Comparison of ENCODE assay signal across 8 cellular contexts in the genomic region with DNA sequence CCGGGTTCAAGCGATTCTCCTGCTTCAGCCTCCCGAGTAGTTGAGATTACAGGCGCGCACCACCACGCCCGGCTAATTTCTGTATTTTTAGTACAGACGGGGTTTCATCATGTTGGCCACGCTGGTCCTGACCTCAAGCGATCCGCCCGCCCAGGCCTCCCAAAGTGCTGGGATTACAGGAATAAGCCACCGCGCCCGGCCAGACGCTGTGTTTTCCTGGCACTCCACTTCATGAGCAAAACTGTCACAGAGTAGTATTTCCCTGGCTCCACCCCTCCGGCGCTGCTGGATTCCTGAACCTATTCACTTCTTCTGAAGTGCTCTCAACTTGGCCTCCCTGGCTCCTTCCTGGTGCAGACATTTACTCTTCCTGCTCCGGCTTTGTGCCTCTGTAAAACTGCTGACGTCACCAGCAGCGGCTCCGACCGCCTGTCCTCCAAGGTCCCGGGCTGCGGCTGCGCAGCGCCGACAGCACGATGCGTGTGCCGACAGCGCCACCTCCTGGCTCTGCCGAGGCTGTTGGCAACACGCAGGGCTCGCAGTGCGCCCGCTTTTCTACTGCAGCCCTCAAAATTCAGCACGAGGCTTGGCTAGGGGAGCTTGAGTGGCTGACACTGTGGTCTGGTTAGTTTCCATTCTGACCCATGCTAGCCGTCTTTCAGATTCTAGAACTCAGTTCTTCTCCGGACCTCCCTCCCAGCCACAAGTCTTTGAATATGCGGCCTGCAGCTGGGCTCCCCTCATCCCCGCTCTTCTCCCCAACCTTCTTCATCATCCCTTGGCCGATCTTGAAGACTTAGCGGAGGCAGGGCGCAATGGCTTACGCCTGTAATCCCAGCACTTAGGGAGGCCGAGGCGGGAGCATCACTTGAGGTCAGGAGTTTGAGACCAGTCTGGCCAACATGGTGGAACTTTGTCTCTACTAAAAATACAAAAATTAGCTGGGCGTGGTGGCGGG. TPM values are rescaled to one million over a fixed set of nuclear protein-coding genes. Genes with fewer than 3 reads are reported as not detected.
DNase-seq lines count a peak whose midpoint lies in the region; ATAC-seq and TF ChIP-seq lines count a peak whose summit lies in the region.

No MANE protein-coding gene starts in this region.

- H2AFZ ChIP-seq in PC-3 (ENCODE audit: low read length): peak overlapping the region; percentile 93

- peak overlapping the region; percentile 59 for H3K4me2 ChIP-seq in PC-3 (ENCODE audit: low read length)

- no peaks in the 10 kb centered on the region for H3K79me2 ChIP-seq in PC-3 (ENCODE audit: low read length)

- CTCF ChIA-PET in PC-3 (lab: Charles Lee): interaction anchor here (0.6 kb wide), 1 partner anchor 773 kb away, joined by 3 read pairs; no protein-coding TSS in a partner anchor

- no peaks in the 10 kb centered on the region for H4K20me1 ChIP-seq in PC-3 (ENCODE audit: low read length)

- H3K36me3 ChIP-seq in PC-3 (ENCODE audit: low read depth, low read length): no peaks in the 10 kb centered on the region
- H3K36me3 ChIP-seq in mucosa of stomach (ENCODE audit: control insufficient read depth, insufficient read depth, low read length): no peaks in the 10 kb centered on the region

- no peaks in the 10 kb centered on the region for H3F3A ChIP-seq in PC-3 (ENCODE audit: low read length, unreplicated experiment)

- no peak for TF ChIP-seq POLR2A in erythroblast (IDR thresholded peaks at IDR 0.05; ENCODE audit: low read length)

- H3K4me3 ChIP-seq in PC-3 (ENCODE audit: low read length) (peak overlapping the region; percentile 43; the same call in 1 of the 2 replicates), mucosa of stomach (ENCODE audit: low read length) (no peak overlapping the region)

- peaks cover 4% of the 10 kb centered on the region; the same call in 1 of the 2 replicates for H3K4me1 ChIP-seq in PC-3 (ENCODE audit: insufficient read depth, low read length)
- H3K4me1 ChIP-seq in mucosa of stomach (ENCODE audit: control insufficient read depth, insufficient read depth, low read length): no peaks in the 10 kb centered on the region

- ATAC-seq in GM19467 (IDR thresholded peaks at IDR 0.05; ENCODE audit: unreplicated experiment) (peak; percentile 86), PC-3 (peak; percentile 97)

- H3K27me3 ChIP-seq in PC-3 (ENCODE audit: low read length) (no peaks in the 10 kb centered on the region), mucosa of stomach (ENCODE audit: control insufficient read depth, insufficient read depth, low read length) (no peaks in the 10 kb centered on the region)

- TSS peak; percentile 55 for BruUV-seq in PC-3 (replicated peaks; lab: Mats Ljungman, UMichigan)

- no peaks in the 10 kb centered on the region for H3K9me2 ChIP-seq in PC-3 (replicated peaks; ENCODE audit: low read length)

- peak overlapping the region; percentile 31; the same call in 1 of the 2 replicates for H3K9ac ChIP-seq in PC-3 (ENCODE audit: low read length)
- peak overlapping the region; percentile 60 for H3K9ac ChIP-seq in mucosa of stomach (ENCODE audit: low read length)

- DNase-seq in KG1 (lab: John Stamatoyannopoulos, UW) (peak; percentile 93), PC-3 (peak; percentile 92), activated T-cell treated with anti-CD3 and anti-CD28 coated beads for 48 hours (ENCODE audit: low read depth) (peak; percentile 91), erythroblast (lab: John Stamatoyannopoulos, UW) (peak; percentile 92 to 96)
- peak; percentile 84 for DNase-seq in stimulated activated CD8-positive, alpha-beta memory T cell treated with anti-CD3 and anti-CD28 coated beads, Interleukin-4, amount 100 ng/mL, for 24 hours (ENCODE audit: low read depth)

- H3K9me3 ChIP-seq in PC-3 (ENCODE audit: low read length) (no peaks in the 10 kb centered on the region), mucosa of stomach (ENCODE audit: control insufficient read depth, low read length) (no peaks in the 10 kb centered on the region)

- peak; percentile 99 for TF ChIP-seq CTCF in C4-2B (conservative IDR thresholded peaks at IDR 0.05)
- TF ChIP-seq CTCF in PC-3 (conservative IDR thresholded peaks at IDR 0.05; ENCODE audit: low read depth, low read length): peak; percentile 91

- H3K27ac ChIP-seq in C4-2B: peak overlapping the region; percentile 69
- 0 out of 2 replicates have a peak overlapping the region, but pooled peaks have one; percentile 32 for H3K27ac ChIP-seq in PC-3 (ENCODE audit: low read length)

- intact Hi-C loops in PC-3 (cut with micrococcal nuclease): loop anchor here (1.0 to 10.0 kb wide), 4 partner anchors 193 to 692 kb away; no protein-coding TSS in a partner anchor

- POLR2A ChIA-PET in PC-3 (lab: Charles Lee; ENCODE audit: unreplicated experiment): no interaction called here

RNA-seq across cellular contexts. Expression of a gene that starts 36.6 kb away (rescaled TPM):
- 0.23 TPM in 1 of 2 replicates, not detected in the other for total RNA-seq in PC-3 (2014; rRNA removed)
